Comparison of ENCODE assay signal across 1 cellular context in genomic region chr1:183291216-183291762, GRCh38.
TF ChIP-seq lines count a peak whose summit lies in the region.

No MANE protein-coding gene starts in this region.

TF ChIP-seq in GM23338, 12 proteins besides CTCF, POLR2A, EP300 and RAD21 (continued from another document):
- TF ChIP-seq REST (IDR thresholded peaks at IDR 0.05; ENCODE audit: unreplicated experiment) (no peak), CREB1 (CRISPR knock-in tag; IDR thresholded peaks at IDR 0.05; ENCODE audit: low read depth) (no peak), ZNF462 (CRISPR knock-in tag; IDR thresholded peaks at IDR 0.05) (no peak), JUNB (IDR thresholded peaks at IDR 0.05; ENCODE audit: unreplicated experiment) (no peak), EZH2 (IDR thresholded peaks at IDR 0.05; ENCODE audit: low read depth, unreplicated experiment) (no peak), EZH2phosphoT487 (IDR thresholded peaks at IDR 0.05; ENCODE audit: unreplicated experiment) (no peak), STAT1 (IDR thresholded peaks at IDR 0.05; ENCODE audit: unreplicated experiment) (no peak)
